Comparison of ENCODE assay signal across 8 cellular contexts in genomic region chrX:80808854-80809493, GRCh38. TPM values are rescaled to one million over a fixed set of nuclear protein-coding genes. Genes with fewer than 3 reads are reported as not detected.
DNase-seq lines count a peak whose midpoint lies in the region; ATAC-seq and TF ChIP-seq lines count a peak whose summit lies in the region.

No MANE protein-coding gene starts in this region.

- no peaks in the 10 kb centered on the region for H3F3A ChIP-seq in Loucy (ENCODE audit: low read depth)

- CTCF ChIA-PET in CD8-positive, alpha-beta T cell (lab: Charles Lee), result interaction anchor here (0.9 to 2.4 kb wide), 4 partner anchors 10 to 426 kb away, joined by 3 to 9 read pairs (median 3); no protein-coding TSS in a partner anchor

- POLR2A ChIA-PET in CD8-positive, alpha-beta T cell (lab: Charles Lee), result interaction anchor here (0.7 to 2.0 kb wide), 5 partner anchors 10 to 311 kb away, joined by 3 to 9 read pairs (median 3); no protein-coding TSS in a partner anchor

- peaks cover 10% of the 10 kb centered on the region for H3K36me3 Mint-ChIP-seq in CD8-positive, alpha-beta T cell

- H3K4me3 ChIP-seq in CD8-positive, alpha-beta T cell (ENCODE audit: low read depth, low read length), result peak overlapping the region; percentile 96
- H3K4me3 ChIP-seq in Loucy (ENCODE audit: low read length, poor library complexity, severe bottlenecking) (peak overlapping the region; percentile 93), colonic mucosa (peak overlapping the region; percentile 35)

- no peaks in the 10 kb centered on the region for H3K27me3 Mint-ChIP-seq in CD8-positive, alpha-beta T cell (ENCODE audit: low read depth)

- ATAC-seq in CD8-positive, alpha-beta T cell, result peak; percentile 15
- no peak for ATAC-seq in stimulated activated naive CD8-positive, alpha-beta T cell treated with anti-CD3 and anti-CD28 coated beads, Interleukin-15, Interleukin-2, amounts not matched to agents 100 U/mL and 50 U/mL, for 24 hours
- ATAC-seq in GM21390 (IDR thresholded peaks at IDR 0.05; ENCODE audit: unreplicated experiment), result no peak

- H3K9ac ChIP-seq in Loucy (ENCODE audit: low read depth, low read length, poor library complexity, severe bottlenecking), result peak overlapping the region; percentile 83
- peak overlapping the region; percentile 32 to 76 for H3K9ac ChIP-seq in colonic mucosa (ENCODE audit: low read depth in 2 of 2, low read length in 2 of 2)

- H3K27ac ChIP-seq in CD8-positive, alpha-beta T cell (ENCODE audit: low read depth, low read length), result peak overlapping the region; percentile 78
- H3K27ac ChIP-seq in colonic mucosa, result peak overlapping the region; percentile 43

- H3K4me3 Mint-ChIP-seq in CD8-positive, alpha-beta T cell, result peak overlapping the region; percentile 97

- peaks cover 42% of the 10 kb centered on the region for H3K79me2 ChIP-seq in Loucy (ENCODE audit: insufficient read depth, low read length)

- peak overlapping the region; percentile 98 for H3K27ac Mint-ChIP-seq in CD8-positive, alpha-beta T cell

- H3K36me3 ChIP-seq in CD8-positive, alpha-beta T cell (ENCODE audit: insufficient read depth, low read length), result no peaks in the 10 kb centered on the region
- H3K36me3 ChIP-seq in Loucy (ENCODE audit: insufficient read depth, low read length) (no peaks in the 10 kb centered on the region), colonic mucosa (no peaks in the 10 kb centered on the region)

- H2AFZ ChIP-seq in Loucy (ENCODE audit: low read length), result peak overlapping the region; percentile 81

- intact Hi-C loops in CD8-positive, alpha-beta T cell (cut with DNase I, micrococcal nuclease), result loop anchor here (1.0 to 10.0 kb wide), 4 partner anchors 312 to 1864 kb away; partner anchors contain the start of genes P2RY10 (in 2 of the 2) and SH3BGRL (in 1 of the 2)
- intact Hi-C loops in colonic mucosa (cut with DNase I), result no loop called here

- peak; percentile 0 to 52 (median 26) for DNase-seq in CD8-positive, alpha-beta T cell
- DNase-seq in UCSD-AML1 (lab: John Stamatoyannopoulos, UW; ENCODE audit: unreplicated experiment) (peak; percentile 36), colonic mucosa (peak; percentile 41), lung microvascular endothelial cell (ENCODE audit: low read depth in 2 of 2) (peak; percentile 7 to 9), OCI-M2 (lab: John Stamatoyannopoulos, UW; ENCODE audit: unreplicated experiment) (no peak)
- peak; percentile 19 for DNase-seq in stimulated activated naive CD8-positive, alpha-beta T cell treated with anti-CD3 and anti-CD28 coated beads, Interleukin-15, Interleukin-2, amounts not matched to agents 100 U/mL and 50 U/mL, for 24 hours

- H4K20me1 ChIP-seq in Loucy (ENCODE audit: insufficient read depth, low read length, poor library complexity, severe bottlenecking), result peaks cover 9% of the 10 kb centered on the region

- H3K4me1 Mint-ChIP-seq in CD8-positive, alpha-beta T cell (ENCODE audit: low read depth), result peaks cover 40% of the 10 kb centered on the region

- no peaks in the 10 kb centered on the region for H3K9me3 ChIP-seq in CD8-positive, alpha-beta T cell (ENCODE audit: low read length)
- H3K9me3 ChIP-seq in Loucy (ENCODE audit: insufficient read depth, low read depth, low read length) (no peaks in the 10 kb centered on the region), colonic mucosa (no peaks in the 10 kb centered on the region)

- no peaks in the 10 kb centered on the region for H3K9me3 Mint-ChIP-seq in CD8-positive, alpha-beta T cell

- peaks cover 28% of the 10 kb centered on the region for H3K4me1 ChIP-seq in CD8-positive, alpha-beta T cell (ENCODE audit: insufficient read depth, low read length)
- peaks cover 8% of the 10 kb centered on the region for H3K4me1 ChIP-seq in Loucy (ENCODE audit: insufficient read depth, low read length, poor library complexity, severe bottlenecking)
- no peaks in the 10 kb centered on the region for H3K4me1 ChIP-seq in colonic mucosa

- H3K4me2 ChIP-seq in Loucy (ENCODE audit: low read depth, low read length, poor library complexity, severe bottlenecking), result peak overlapping the region; percentile 63

- no peak for TF ChIP-seq CTCF in CD8-positive, alpha-beta T cell (IDR thresholded peaks at IDR 0.05)
- TF ChIP-seq CTCF in Loucy (conservative IDR thresholded peaks at IDR 0.05; ENCODE audit: low read length), result no peak
- TF ChIP-seq CTCF in colonic mucosa (IDR thresholded peaks at IDR 0.05), result no peak

- no peaks in the 10 kb centered on the region for H3K9me2 ChIP-seq in Loucy (replicated peaks; ENCODE audit: low read depth, low read length)

- no peaks in the 10 kb centered on the region for H3K27me3 ChIP-seq in CD8-positive, alpha-beta T cell (ENCODE audit: insufficient read depth, low read length)
- no peaks in the 10 kb centered on the region for H3K27me3 ChIP-seq in Loucy (ENCODE audit: insufficient read depth, low read length, poor library complexity, severe bottlenecking)
- H3K27me3 ChIP-seq in colonic mucosa, result no peaks in the 10 kb centered on the region

RNA-seq across cellular contexts. Expression of gene BRWD3, which starts 0.7 kb away (rescaled TPM):
- 10 to 100 TPM; 34.1 to 38.7 TPM for total RNA-seq in CD8-positive, alpha-beta T cell
- total RNA-seq in colonic mucosa (10 to 100 TPM; 24.9 to 32.7 TPM), lung microvascular endothelial cell (6.1 and 10.7 TPM in 2 replicates)

Comparison
In these comparisons a context has a peak if more than half of its experiments do, and no peak if none do; other contexts are left out.
1. H3K4me3 ChIP-seq: peak in every context shown above with its lines; median percentile 96 in CD8-positive, alpha-beta T cell; 93 in Loucy; 35 in colonic mucosa.